In the genomic region with DNA sequence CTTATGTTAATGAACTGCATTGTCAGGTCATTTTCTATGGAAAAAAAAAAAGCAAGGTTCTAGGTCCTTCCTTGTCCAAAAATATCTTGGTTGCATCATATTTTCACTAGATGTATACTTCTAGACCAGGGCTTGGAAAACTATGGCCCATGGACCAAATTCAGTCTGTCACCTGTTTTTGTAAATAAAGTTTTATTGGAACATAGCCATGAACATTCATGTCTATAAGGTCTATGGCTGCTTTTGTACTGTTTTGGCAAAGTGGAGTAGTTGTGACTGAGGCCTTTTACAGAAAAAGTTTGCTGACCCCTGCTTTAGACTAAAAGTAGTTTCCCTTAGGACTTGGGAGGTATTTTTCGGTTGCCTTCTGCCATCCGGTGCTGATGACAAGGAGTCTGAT, we compare ENCODE assay signal across 39 cellular contexts. TPM values are rescaled to one million over a fixed set of nuclear protein-coding genes. Genes with fewer than 3 reads are reported as not detected.
"Had no signal": no experiment of that assay in that cellular context is flagged by ENCODE, and none has a peak within 500 bp of the region (broad histone marks: within the 10 kb centered on the region; RNA-seq: fewer than 3 reads in every experiment).

No MANE protein-coding gene starts in this region.

- H3K4me3 ChIP-seq: MG63 had no signal

- H3K36me3 ChIP-seq: MG63 had no signal

- H3K27me3 ChIP-seq: MG63 had no signal

- DNase-seq: Karpas-422, Kasumi-1, MG63, MM.1S, MV-4-11, NCI-H1048, NCI-H1092, NCI-H1092 treated with DMSO at 0.1 percent for 48 hours, NCI-H1105, NCI-H1105 treated with DMSO at 0.1 percent for 48 hours, NCI-H1417, NCI-H1417 treated with DMSO at 0.1 percent for 48 hours, NCI-H1436, NCI-H1436 treated with DMSO at 0.1 percent for 48 hours, NCI-H146, NCI-H1694, NCI-H1694 treated with DMSO at 0.1 percent for 48 hours, NCI-H187, NCI-H187 treated with DMSO at 0.1 percent for 48 hours, NCI-H1930, NCI-H2029, NCI-H2029 treated with DMSO at 0.1 percent for 48 hours, NCI-H2081, NCI-H2081 treated with DMSO at 0.1 percent for 48 hours, NCI-H2107, NCI-H2171, NCI-H2171 treated with DMSO at 0.1 percent for 48 hours, NCI-H2227 treated with DMSO at 0.1 percent for 48 hours, NCI-H345, NCI-H446, NCI-H446 treated with DMSO at 0.1 percent for 48 hours, NCI-H510A, NCI-H510A treated with DMSO at 0.1 percent for 48 hours, NCI-H524, NCI-H524 treated with DMSO at 0.1 percent for 48 hours had no signal

RNA-seq across cellular contexts. Expression of a gene that starts 19.2 kb away (rescaled TPM):
- total RNA-seq: LHCN-M2, M059J, MCF 10A, NCI-H460 had no signal

RNA-seq across cellular contexts. Expression of a gene that starts 36.8 kb away (rescaled TPM):
- total RNA-seq: LHCN-M2, M059J, MCF 10A, NCI-H460 had no signal
